ENCODE assay signal across 8 cellular contexts in genomic region chr14:30621354-30621953, GRCh38. TPM values are rescaled to one million over a fixed set of nuclear protein-coding genes. Genes with fewer than 3 reads are reported as not detected.
A peak's percentile ranks its signal among the peaks of the same experiment; 100 is the strongest.
DNase-seq lines count a peak whose midpoint lies in the region; ATAC-seq and TF ChIP-seq lines count a peak whose summit lies in the region.

No MANE protein-coding gene starts in this region.

- H3K27ac ChIP-seq in HUES6 (ENCODE audit: low read depth, low read length) (peak overlapping the region; percentile 89), cardiac muscle cell (peak overlapping the region; percentile 92)

- H3K27me3 ChIP-seq in HUES6 (ENCODE audit: control insufficient read depth, insufficient read depth, low read length), result no peaks in the 10 kb centered on the region
- no peaks in the 10 kb centered on the region for H3K27me3 ChIP-seq in cardiac muscle cell

- H3K9ac ChIP-seq in HUES6 (ENCODE audit: low read length), result peak overlapping the region; percentile 84

- H3K36me3 ChIP-seq in HUES6 (ENCODE audit: control insufficient read depth, insufficient read depth, low read length) (peaks cover 12% of the 10 kb centered on the region), cardiac muscle cell (peaks cover 9% of the 10 kb centered on the region)

- DNase-seq in Ammon's horn (ENCODE audit: low spot score), result peak; percentile 38
- DNase-seq in activated T-cell treated with anti-CD3 and anti-CD28 coated beads, Interleukin-2, amount 50 U/mL, for 72 hours, result peak; percentile 4 to 10
- DNase-seq in cardiac muscle cell (ENCODE audit: low read depth in 1 of 2, low spot score in 1 of 2), result peak; percentile 8 to 46
- DNase-seq in posterior vena cava (ENCODE audit: low spot score), result peak; percentile 49
- DNase-seq in foreskin melanocyte, result no peak
- DNase-seq in stimulated activated CD4-positive, alpha-beta T cell treated with anti-CD3 and anti-CD28 coated beads, Interleukin-1b, Interleukin-23, amount 100 ng/mL, for 48 hours, result no peak

- ATAC-seq in GM19023 (IDR thresholded peaks at IDR 0.05; ENCODE audit: unreplicated experiment), result peak; percentile 9
- peak; percentile 4 to 13 for ATAC-seq in activated T-cell treated with anti-CD3 and anti-CD28 coated beads, Interleukin-2, amount 50 U/mL, for 72 hours (replicated peaks in 1 of 2)

- H3K4me1 ChIP-seq in HUES6 (ENCODE audit: control insufficient read depth, insufficient read depth, low read length), result peaks cover 10% of the 10 kb centered on the region
- H3K4me1 ChIP-seq in cardiac muscle cell (ENCODE audit: low read depth), result peaks cover 7% of the 10 kb centered on the region

- H3K4me1 Mint-ChIP-seq in activated T-cell treated with anti-CD3 and anti-CD28 coated beads, Interleukin-2, amount 50 U/mL, for 72 hours (ENCODE audit: low read depth), result peaks cover 35% of the 10 kb centered on the region

- no peaks in the 10 kb centered on the region for H3K27me3 Mint-ChIP-seq in activated T-cell treated with anti-CD3 and anti-CD28 coated beads, Interleukin-2, amount 50 U/mL, for 72 hours (ENCODE audit: low read depth)

- intact Hi-C loops in posterior vena cava (cut with DNase I), result no loop called here

- H3K27ac Mint-ChIP-seq in activated T-cell treated with anti-CD3 and anti-CD28 coated beads, Interleukin-2, amount 50 U/mL, for 72 hours, result peak overlapping the region; percentile 86

- H3K36me3 Mint-ChIP-seq in activated T-cell treated with anti-CD3 and anti-CD28 coated beads, Interleukin-2, amount 50 U/mL, for 72 hours (ENCODE audit: insufficient read depth in 2 of 2), result peaks cover 0 to 5% of the 10 kb centered on the region in 2 donors

- no peaks in the 10 kb centered on the region for H3K9me3 Mint-ChIP-seq in activated T-cell treated with anti-CD3 and anti-CD28 coated beads, Interleukin-2, amount 50 U/mL, for 72 hours

- peak overlapping the region; percentile 93 for H3K4me3 ChIP-seq in HUES6 (ENCODE audit: low read depth, low read length)
- peak overlapping the region; percentile 72 for H3K4me3 ChIP-seq in cardiac muscle cell

- no peaks in the 10 kb centered on the region for H3K9me3 ChIP-seq in HUES6 (ENCODE audit: control insufficient read depth, insufficient read depth, low read depth, low read length)
- H3K9me3 ChIP-seq in cardiac muscle cell (ENCODE audit: low read depth), result no peaks in the 10 kb centered on the region

- H3K4me3 Mint-ChIP-seq in activated T-cell treated with anti-CD3 and anti-CD28 coated beads, Interleukin-2, amount 50 U/mL, for 72 hours, result peak overlapping the region; percentile 88 to 94

- no peak for TF ChIP-seq CTCF in cardiac muscle cell (IDR thresholded peaks at IDR 0.05; ENCODE audit: low read depth, low read length)

RNA-seq across cellular contexts. Expression of gene SCFD1, which starts 0.7 kb away (rescaled TPM):
- total RNA-seq in activated T-cell treated with anti-CD3 and anti-CD28 coated beads, Interleukin-2, amount 50 U/mL, for 72 hours, result 10 to 100 TPM; 63.8 to 64.0 TPM
- 48.4 and 51.7 TPM in 2 replicates for total RNA-seq in cardiac muscle cell
- polyA plus RNA-seq in cardiac muscle cell, result 76.3 and 86.6 TPM in 2 replicates
- total RNA-seq in posterior vena cava, result 10 to 100 TPM; 73.8 to 82.9 TPM

Comparison
In these comparisons a context has a peak if more than half of its experiments do, and no peak if none do; other contexts are left out.
1. DNase-seq: peak in Ammon's horn (single experiment), activated T-cell treated with anti-CD3 and anti-CD28 coated beads, Interleukin-2, amount 50 U/mL, for 72 hours (2 of 2), cardiac muscle cell (2 of 2) and posterior vena cava (single experiment); none in foreskin melanocyte (single experiment) and stimulated activated CD4-positive, alpha-beta T cell treated with anti-CD3 and anti-CD28 coated beads, Interleukin-1b, Interleukin-23, amount 100 ng/mL, for 48 hours (single experiment).